Comparison of ENCODE assay signal across 14 cellular contexts in the genomic region with DNA sequence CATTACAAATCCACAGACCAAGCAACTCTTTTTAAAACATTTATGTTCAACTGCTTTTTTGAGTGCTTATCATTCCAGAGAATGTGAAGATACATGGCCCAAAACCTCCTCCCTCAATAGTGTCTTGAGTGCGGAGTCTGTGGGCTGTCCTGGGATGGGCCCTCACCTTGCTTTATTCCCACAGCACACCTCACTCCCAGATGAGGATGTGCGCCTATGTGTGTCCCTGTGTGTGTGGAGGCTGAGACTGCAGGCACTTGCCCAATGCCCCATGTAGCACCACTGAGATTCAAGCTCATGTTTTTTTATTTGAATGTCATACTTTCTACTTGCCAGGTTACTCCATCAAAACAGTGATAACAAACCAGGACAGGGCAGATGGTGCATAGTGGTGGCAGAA.
"Had no signal": no experiment of that assay in that cellular context is flagged by ENCODE, and none has a peak within 500 bp of the region (broad histone marks: within the 10 kb centered on the region; RNA-seq: fewer than 3 reads in every experiment).

No MANE protein-coding gene starts in this region.

- H3K9me3 Mint-ChIP-seq: activated naive CD4-positive, alpha-beta T cell treated with anti-CD3 and anti-CD28 coated beads, Interleukin-2, amount 50 U/mL, for 24 hours; activated T-cell treated with anti-CD3 and anti-CD28 coated beads, Interleukin-2, amount 50 U/mL, for 4 hours; neural progenitor cell had no signal

- H3K27me3 ChIP-seq: body of pancreas, colonic mucosa, neural progenitor cell, ovary, upper lobe of right lung had no signal

- H3K36me3 Mint-ChIP-seq: activated naive CD4-positive, alpha-beta T cell treated with anti-CD3 and anti-CD28 coated beads, Interleukin-2, amount 50 U/mL, for 24 hours; neural progenitor cell had no signal

- H3K27ac ChIP-seq: body of pancreas, colonic mucosa, esophagus squamous epithelium, neural progenitor cell, ovary, upper lobe of right lung had no signal

- H3K4me1 ChIP-seq: body of pancreas, colonic mucosa, neural progenitor cell had no signal

- H3K4me3 ChIP-seq: body of pancreas, colonic mucosa, esophagus squamous epithelium, neural progenitor cell, ovary, upper lobe of right lung had no signal

- H3K4me1 Mint-ChIP-seq: activated naive CD4-positive, alpha-beta T cell treated with anti-CD3 and anti-CD28 coated beads, Interleukin-2, amount 50 U/mL, for 24 hours had no signal

- H3K27ac Mint-ChIP-seq: activated naive CD4-positive, alpha-beta T cell treated with anti-CD3 and anti-CD28 coated beads, Interleukin-2, amount 50 U/mL, for 24 hours; neural progenitor cell had no signal

- H3K9ac ChIP-seq: neural progenitor cell had no signal

- H3K27me3 Mint-ChIP-seq: activated naive CD4-positive, alpha-beta T cell treated with anti-CD3 and anti-CD28 coated beads, Interleukin-2, amount 50 U/mL, for 24 hours had no signal

- H3K36me3 ChIP-seq: colonic mucosa, esophagus squamous epithelium, neural progenitor cell, ovary, upper lobe of right lung had no signal

- H2AFZ ChIP-seq: neural progenitor cell had no signal

- H3K4me3 Mint-ChIP-seq: activated naive CD4-positive, alpha-beta T cell treated with anti-CD3 and anti-CD28 coated beads, Interleukin-2, amount 50 U/mL, for 24 hours; activated T-cell treated with anti-CD3 and anti-CD28 coated beads, Interleukin-2, amount 50 U/mL, for 4 hours; neural progenitor cell had no signal

- ATAC-seq: activated T-cell treated with anti-CD3 and anti-CD28 coated beads, Interleukin-2, amount 50 U/mL, for 4 hours; body of pancreas had no signal

- H3K9me3 ChIP-seq: body of pancreas, colonic mucosa, esophagus squamous epithelium, ovary, upper lobe of right lung had no signal

- DNase-seq: activated CD4-positive, alpha-beta T cell treated with anti-CD3 and anti-CD28 coated beads, Interleukin-2, amount 50 U/mL, for 48 hours; activated effector memory CD4-positive, alpha-beta T cell treated with Interleukin-2 at 50 U/mL for 16 hours; activated T-cell treated with anti-CD3 and anti-CD28 coated beads, Interleukin-2, amount 50 U/mL, for 4 hours; body of pancreas; central memory CD4-positive, alpha-beta T cell; colonic mucosa; esophagus squamous epithelium; hippocampal formation; ovary; stimulated activated CD4-positive, alpha-beta T cell treated with anti-CD3 and anti-CD28 coated beads, Interleukin-2, amount 100 ng/mL, for 48 hours; stimulated activated naive CD4-positive, alpha-beta T cell; upper lobe of right lung had no signal

- H3K4me2 ChIP-seq: neural progenitor cell had no signal
